In the genomic region with DNA sequence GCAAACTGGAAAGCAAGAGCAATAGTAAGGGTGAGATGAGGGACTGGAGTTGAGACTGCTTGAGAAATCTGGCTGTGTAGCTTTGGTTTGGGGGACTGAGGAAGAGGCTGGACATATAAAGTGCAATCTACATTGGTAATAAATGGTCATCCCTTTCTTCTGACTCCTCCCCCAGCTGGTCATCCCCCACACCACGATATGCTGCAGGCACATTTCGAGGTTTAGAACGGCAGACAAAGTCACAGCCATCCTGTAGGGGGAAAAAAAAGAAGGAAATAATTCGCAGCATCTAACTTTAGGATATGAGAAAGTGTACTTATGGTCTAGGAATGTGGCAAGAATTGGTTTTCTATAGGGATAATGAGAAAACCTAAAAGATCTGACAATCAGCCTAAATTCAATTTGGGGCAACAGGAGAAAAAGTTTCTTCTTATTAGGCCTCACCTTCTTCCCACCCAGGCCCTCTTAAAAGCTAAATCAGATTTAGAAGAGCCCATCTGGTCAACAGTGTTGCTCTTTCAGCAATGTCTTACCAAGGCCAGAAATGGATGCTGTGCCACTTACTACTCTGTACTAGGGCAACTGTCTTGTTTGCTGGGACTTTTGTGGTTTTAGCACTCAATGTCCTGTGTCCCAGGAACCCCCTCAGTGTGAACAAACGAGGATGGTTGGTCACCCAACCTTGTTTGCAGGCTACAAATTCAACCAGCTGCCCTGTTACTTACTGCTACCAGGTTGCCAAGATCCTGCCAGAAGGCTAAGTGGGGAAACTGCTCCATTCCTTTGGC, we compare ENCODE assay signal across 29 cellular contexts. TPM values are rescaled to one million over a fixed set of nuclear protein-coding genes. Genes with fewer than 3 reads are reported as not detected.
DNase-seq lines count a peak whose midpoint lies in the region; ATAC-seq and TF ChIP-seq lines count a peak whose summit lies in the region.
"Had no signal": no experiment of that assay in that cellular context is flagged by ENCODE, and none has a peak within 500 bp of the region (broad histone marks: within the 10 kb centered on the region; RNA-seq: fewer than 3 reads in every experiment).

No MANE protein-coding gene starts in this region.

- no peak for TF ChIP-seq POLR2A in NB4 (IDR thresholded peaks at IDR 0.05; ENCODE audit: extremely low read depth, insufficient read length)

- DNase-seq in activated T-cell treated with anti-CD3 and anti-CD28 coated beads, Interleukin-2, amount 50 U/mL, for 72 hours = no peak
- DNase-seq in activated T-cell treated with anti-CD3 and anti-CD28 coated beads for 4 hours (no peak), NB4 (ENCODE audit: low read depth) (peak; percentile 6), nephron progenitor cell (no peak), hepatic stellate cell (ENCODE audit: low spot score) (no peak)
- no peak for DNase-seq in effector memory CD8-positive, alpha-beta T cell
- DNase-seq in activated CD4-positive, alpha-beta T cell treated with anti-CD3 and anti-CD28 coated beads, Interleukin-2, amount 50 U/mL, for 1 hour = no peak
- DNase-seq: activated CD4-positive, alpha-beta T cell treated with anti-CD3 and anti-CD28 coated beads for 4 hours; activated effector memory CD4-positive, alpha-beta T cell treated with Interleukin-2 at 50 U/mL for 16 hours; anterior cingulate cortex; caudate nucleus; COR-L47; DMS79; glutamatergic neuron; HCEC 1CT; kidney glomerular epithelial cell; lower lobe of right lung; MV-4-11; NCI-H1694; NCI-H2171; NCI-H526; SJCRH30; small intestine; stimulated activated CD4-positive, alpha-beta T cell treated with anti-CD3 and anti-CD28 coated beads, Interleukin-2, amount 100 ng/mL, for 24 hours; testis had no signal

- peaks cover 10% of the 10 kb centered on the region for H3K4me1 Mint-ChIP-seq in activated T-cell treated with anti-CD3 and anti-CD28 coated beads, Interleukin-2, amount 50 U/mL, for 72 hours (ENCODE audit: low read depth)
- H3K4me1 Mint-ChIP-seq in effector memory CD8-positive, alpha-beta T cell (ENCODE audit: low read depth in 2 of 2) = peaks cover 13 to 14% of the 10 kb centered on the region in 2 donors
- H3K4me1 Mint-ChIP-seq in nephron progenitor cell = peaks cover 8% of the 10 kb centered on the region

- H3K27me3 Mint-ChIP-seq in activated T-cell treated with anti-CD3 and anti-CD28 coated beads, Interleukin-2, amount 50 U/mL, for 72 hours (ENCODE audit: low read depth) = no peaks in the 10 kb centered on the region
- no peaks in the 10 kb centered on the region for H3K27me3 Mint-ChIP-seq in effector memory CD8-positive, alpha-beta T cell
- H3K27me3 Mint-ChIP-seq in nephron progenitor cell (ENCODE audit: low read depth, poor library complexity) = no peaks in the 10 kb centered on the region
- H3K27me3 Mint-ChIP-seq: B cell had no signal

- H3K36me3 Mint-ChIP-seq in activated T-cell treated with anti-CD3 and anti-CD28 coated beads, Interleukin-2, amount 50 U/mL, for 72 hours (ENCODE audit: insufficient read depth in 2 of 2) = peaks cover 6 to 16% of the 10 kb centered on the region in 2 donors
- peaks cover 62% of the 10 kb centered on the region for H3K36me3 Mint-ChIP-seq in effector memory CD8-positive, alpha-beta T cell (ENCODE audit: insufficient read depth)
- peaks cover 62% of the 10 kb centered on the region for H3K36me3 Mint-ChIP-seq in nephron progenitor cell (ENCODE audit: low read depth)

- TF ChIP-seq CTCF in NB4 (IDR thresholded peaks at IDR 0.05; ENCODE audit: low read depth, low read length) = no peak
- TF ChIP-seq CTCF in nephron progenitor cell (IDR thresholded peaks at IDR 0.05) = no peak

- no peak for ATAC-seq in activated T-cell treated with anti-CD3 and anti-CD28 coated beads, Interleukin-2, amount 50 U/mL, for 72 hours (replicated peaks in 1 of 2)
- no peak for ATAC-seq in effector memory CD8-positive, alpha-beta T cell (replicated peaks)
- ATAC-seq in GM21786 (IDR thresholded peaks at IDR 0.05; ENCODE audit: unreplicated experiment) = no peak
- ATAC-seq: A549, lower lobe of right lung, Panc1 had no signal

- H3K27ac Mint-ChIP-seq in activated T-cell treated with anti-CD3 and anti-CD28 coated beads, Interleukin-2, amount 50 U/mL, for 72 hours = peak overlapping the region; percentile 6
- peak overlapping the region; percentile 10 to 16 for H3K27ac Mint-ChIP-seq in effector memory CD8-positive, alpha-beta T cell
- H3K27ac Mint-ChIP-seq in nephron progenitor cell = peak overlapping the region; percentile 41
- H3K27ac Mint-ChIP-seq: B cell had no signal

- no peak overlapping the region for H3K4me3 Mint-ChIP-seq in activated T-cell treated with anti-CD3 and anti-CD28 coated beads, Interleukin-2, amount 50 U/mL, for 72 hours
- H3K4me3 Mint-ChIP-seq in effector memory CD8-positive, alpha-beta T cell = no peak overlapping the region
- H3K4me3 Mint-ChIP-seq in nephron progenitor cell = no peak overlapping the region
- H3K4me3 Mint-ChIP-seq: B cell had no signal

- H3K9me3 Mint-ChIP-seq in activated T-cell treated with anti-CD3 and anti-CD28 coated beads, Interleukin-2, amount 50 U/mL, for 72 hours = no peaks in the 10 kb centered on the region
- no peaks in the 10 kb centered on the region for H3K9me3 Mint-ChIP-seq in effector memory CD8-positive, alpha-beta T cell
- H3K9me3 Mint-ChIP-seq in nephron progenitor cell = no peaks in the 10 kb centered on the region

- no peak overlapping the region for H3K4me3 ChIP-seq in NB4 (ENCODE audit: low read depth, low read length)
- H3K4me3 ChIP-seq: A549, lower lobe of right lung, SJCRH30, testis had no signal

RNA-seq across cellular contexts. Expression of gene M6PR, which starts 7.6 kb away (rescaled TPM):
- 100 to 1,000 TPM; 149 to 153 TPM for total RNA-seq in activated T-cell treated with anti-CD3 and anti-CD28 coated beads, Interleukin-2, amount 50 U/mL, for 72 hours

RNA-seq across cellular contexts. Expression of gene PHC1, which starts 27.6 kb away (rescaled TPM):
- total RNA-seq in activated T-cell treated with anti-CD3 and anti-CD28 coated beads, Interleukin-2, amount 50 U/mL, for 72 hours = 10 to 100 TPM; 16.7 to 19.7 TPM

RNA-seq across cellular contexts. Expression of gene KLRG1, which starts 47.5 kb away (rescaled TPM):
- total RNA-seq in activated T-cell treated with anti-CD3 and anti-CD28 coated beads, Interleukin-2, amount 50 U/mL, for 72 hours = 1 to 10 TPM; 2.5 to 5.5 TPM
